In the genomic region with DNA sequence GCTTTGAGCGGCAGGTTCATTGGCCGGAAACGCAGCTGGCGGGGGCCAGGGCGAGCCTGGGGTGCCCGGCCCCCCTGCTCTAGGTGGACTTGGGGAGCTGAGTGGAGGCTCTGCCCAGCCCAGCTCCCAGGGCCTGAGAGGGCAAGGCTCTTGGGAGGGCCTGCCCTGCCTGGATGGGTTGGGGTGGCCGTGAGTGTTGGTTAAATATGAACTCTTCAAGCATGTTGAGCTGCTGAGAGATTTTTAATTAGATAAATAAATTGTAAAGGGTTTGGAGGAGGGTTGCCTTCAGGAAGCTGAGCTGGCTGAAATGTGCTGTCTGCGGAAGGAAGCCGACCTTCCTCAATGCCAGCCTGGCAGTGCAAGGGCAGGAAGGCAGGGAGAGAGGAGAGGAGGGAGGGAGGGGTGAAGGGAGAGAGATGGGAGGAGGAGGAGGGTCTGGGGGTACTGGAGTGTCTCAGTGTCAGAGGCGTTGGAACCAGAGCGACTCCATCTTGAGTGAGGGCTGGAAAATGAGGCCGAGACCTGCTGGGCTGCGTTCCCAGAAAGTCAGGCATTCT, we compare ENCODE assay signal across 9 cellular contexts. TPM values are rescaled to one million over a fixed set of nuclear protein-coding genes. Genes with fewer than 3 reads are reported as not detected.
DNase-seq lines count a peak whose midpoint lies in the region; ATAC-seq and TF ChIP-seq lines count a peak whose summit lies in the region.
"Had no signal": no experiment of that assay in that cellular context is flagged by ENCODE, and none has a peak within 500 bp of the region (broad histone marks: within the 10 kb centered on the region; RNA-seq: fewer than 3 reads in every experiment).

No MANE protein-coding gene starts in this region.

- intact Hi-C loops in activated CD8-positive, alpha-beta T cell treated with anti-CD3 and anti-CD28 coated beads for 36 hours (cut with micrococcal nuclease), result no loop called here
- intact Hi-C loops in left ventricle myocardium superior (cut with micrococcal nuclease), result no loop called here
- intact Hi-C loops in activated T-helper 1 cell treated with anti-CD3 and anti-CD28 coated beads, Interleukin-12 subunit alpha, Interleukin-12 subunit beta, Interleukin-2, Interleukin-4 antibody, amounts not matched to agents 30 ng/mL and 10 ng/mL and 1 ng/mL, durations not matched to agents 14 hours and 24 hours and 36 hours (cut with micrococcal nuclease), result loop anchor here (5.0 kb wide), 1 partner anchor 473 kb away; no protein-coding TSS in a partner anchor

- H3K9me3 Mint-ChIP-seq in activated CD8-positive, alpha-beta T cell treated with anti-CD3 and anti-CD28 coated beads for 36 hours, result no peaks in the 10 kb centered on the region
- H3K9me3 Mint-ChIP-seq in activated T-helper 1 cell treated with anti-CD3 and anti-CD28 coated beads, Interleukin-12 subunit alpha, Interleukin-12 subunit beta, Interleukin-2, Interleukin-4 antibody, amounts not matched to agents 30 ng/mL and 10 ng/mL and 1 ng/mL, durations not matched to agents 14 hours and 24 hours and 36 hours, result no peaks in the 10 kb centered on the region

- peaks cover 20% of the 10 kb centered on the region for H3K27me3 Mint-ChIP-seq in activated CD8-positive, alpha-beta T cell treated with anti-CD3 and anti-CD28 coated beads for 36 hours
- peaks cover 23% of the 10 kb centered on the region for H3K27me3 Mint-ChIP-seq in activated T-helper 1 cell treated with anti-CD3 and anti-CD28 coated beads, Interleukin-12 subunit alpha, Interleukin-12 subunit beta, Interleukin-2, Interleukin-4 antibody, amounts not matched to agents 30 ng/mL and 10 ng/mL and 1 ng/mL, durations not matched to agents 14 hours and 24 hours and 36 hours (ENCODE audit: insufficient read depth)

- no peak for DNase-seq in activated CD8-positive, alpha-beta T cell treated with anti-CD3 and anti-CD28 coated beads for 36 hours
- DNase-seq in left ventricle myocardium superior, result no peak
- DNase-seq in NCI-H2081 treated with DMSO at 0.1 percent for 48 hours (lab: John Stamatoyannopoulos, UW), result no peak
- no peak for DNase-seq in activated T-helper 1 cell treated with anti-CD3 and anti-CD28 coated beads, Interleukin-12 subunit alpha, Interleukin-12 subunit beta, Interleukin-2, Interleukin-4 antibody, amounts not matched to agents 30 ng/mL and 10 ng/mL and 1 ng/mL, durations not matched to agents 14 hours and 24 hours and 36 hours (ENCODE audit: low spot score)
- no peak for DNase-seq in NCI-H526 (lab: John Stamatoyannopoulos, UW)
- DNase-seq: Karpas-422 had no signal

- peaks cover 17% of the 10 kb centered on the region for H3K4me1 Mint-ChIP-seq in activated CD8-positive, alpha-beta T cell treated with anti-CD3 and anti-CD28 coated beads for 36 hours (ENCODE audit: low read depth)
- peaks cover 12% of the 10 kb centered on the region for H3K4me1 Mint-ChIP-seq in activated T-helper 1 cell treated with anti-CD3 and anti-CD28 coated beads, Interleukin-12 subunit alpha, Interleukin-12 subunit beta, Interleukin-2, Interleukin-4 antibody, amounts not matched to agents 30 ng/mL and 10 ng/mL and 1 ng/mL, durations not matched to agents 14 hours and 24 hours and 36 hours (ENCODE audit: low read depth)

- TF ChIP-seq CTCF in activated CD8-positive, alpha-beta T cell treated with anti-CD3 and anti-CD28 coated beads for 36 hours (IDR thresholded peaks at IDR 0.05), result no peak

- peak overlapping the region; percentile 58 for H3K4me3 Mint-ChIP-seq in activated CD8-positive, alpha-beta T cell treated with anti-CD3 and anti-CD28 coated beads for 36 hours
- no peak overlapping the region for H3K4me3 Mint-ChIP-seq in activated T-helper 1 cell treated with anti-CD3 and anti-CD28 coated beads, Interleukin-12 subunit alpha, Interleukin-12 subunit beta, Interleukin-2, Interleukin-4 antibody, amounts not matched to agents 30 ng/mL and 10 ng/mL and 1 ng/mL, durations not matched to agents 14 hours and 24 hours and 36 hours

- H3K27ac Mint-ChIP-seq in activated CD8-positive, alpha-beta T cell treated with anti-CD3 and anti-CD28 coated beads for 36 hours, result no peak overlapping the region
- no peak overlapping the region for H3K27ac Mint-ChIP-seq in activated T-helper 1 cell treated with anti-CD3 and anti-CD28 coated beads, Interleukin-12 subunit alpha, Interleukin-12 subunit beta, Interleukin-2, Interleukin-4 antibody, amounts not matched to agents 30 ng/mL and 10 ng/mL and 1 ng/mL, durations not matched to agents 14 hours and 24 hours and 36 hours

- ATAC-seq in GM19452 (IDR thresholded peaks at IDR 0.05; ENCODE audit: unreplicated experiment) (peak; percentile 24), left ventricle myocardium superior (peak; percentile 25), HG03045 (IDR thresholded peaks at IDR 0.05; ENCODE audit: unreplicated experiment) (no peak)
- no peak for ATAC-seq in activated CD8-positive, alpha-beta T cell treated with anti-CD3 and anti-CD28 coated beads for 36 hours

- H3K27ac ChIP-seq in skin epidermis, result peak overlapping the region in 16 of 21 experiments; percentile 29 to 78 (median 68)

- POLR2A ChIA-PET in activated CD8-positive, alpha-beta T cell treated with anti-CD3 and anti-CD28 coated beads for 36 hours (lab: Charles Lee), result no interaction called here

- H3K36me3 Mint-ChIP-seq in activated CD8-positive, alpha-beta T cell treated with anti-CD3 and anti-CD28 coated beads for 36 hours (ENCODE audit: low read depth), result no peaks in the 10 kb centered on the region
- H3K36me3 Mint-ChIP-seq in activated T-helper 1 cell treated with anti-CD3 and anti-CD28 coated beads, Interleukin-12 subunit alpha, Interleukin-12 subunit beta, Interleukin-2, Interleukin-4 antibody, amounts not matched to agents 30 ng/mL and 10 ng/mL and 1 ng/mL, durations not matched to agents 14 hours and 24 hours and 36 hours (ENCODE audit: low read depth), result no peaks in the 10 kb centered on the region

- H3K4me3 ChIP-seq in skin epidermis, result peak overlapping the region in 6 of 7 experiments; percentile 6 to 34 (median 10)

- CTCF ChIA-PET in activated CD8-positive, alpha-beta T cell treated with anti-CD3 and anti-CD28 coated beads for 36 hours (lab: Charles Lee), result interaction anchor here (1.7 kb wide), 1 partner anchor 152 kb away, joined by 4 read pairs; no protein-coding TSS in a partner anchor

RNA-seq across cellular contexts. Expression of a gene that starts 39.4 kb away (rescaled TPM):
- total RNA-seq in activated CD8-positive, alpha-beta T cell treated with anti-CD3 and anti-CD28 coated beads for 36 hours, result 1 to 10 TPM; 1.7 to 2.0 TPM
- 24.7 TPM for total RNA-seq in left ventricle myocardium superior
- 0.57 and 0.66 TPM in 2 replicates for total RNA-seq in activated T-helper 1 cell treated with anti-CD3 and anti-CD28 coated beads, Interleukin-12 subunit alpha, Interleukin-12 subunit beta, Interleukin-2, Interleukin-4 antibody, amounts not matched to agents 30 ng/mL and 10 ng/mL and 1 ng/mL, durations not matched to agents 14 hours and 24 hours and 36 hours

Comparison
In these comparisons a context has a peak if more than half of its experiments do, and no peak if none do; other contexts are left out.
1. ATAC-seq: peak in GM19452 (single experiment) and left ventricle myocardium superior (single experiment); none in activated CD8-positive, alpha-beta T cell treated with anti-CD3 and anti-CD28 coated beads for 36 hours (single experiment) and HG03045 (single experiment).